In genomic region chr11:61222692-61223091, GRCh38 we compare ENCODE assay signal across 15 cellular contexts. TPM values are rescaled to one million over a fixed set of nuclear protein-coding genes. Genes with fewer than 3 reads are reported as not detected.
"Had no signal": no experiment of that assay in that cellular context is flagged by ENCODE, and none has a peak within 500 bp of the region (broad histone marks: within the 10 kb centered on the region; RNA-seq: fewer than 3 reads in every experiment).

No MANE protein-coding gene starts in this region.

RNA-seq across cellular contexts. Expression of gene PGA4, which starts 0.5 kb away (rescaled TPM):
- total RNA-seq: activated CD4-positive, alpha-beta memory T cell treated with anti-CD3 and anti-CD28 coated beads for 36 hours; activated CD4-positive, alpha-beta T cell treated with anti-CD3 and anti-CD28 coated beads for 36 hours; activated CD4-positive, alpha-beta T cell treated with anti-CD3 and anti-CD28 coated beads, Interleukin-2, amount 10 ng/mL, durations not matched to agents 24 days and 14 days; activated CD8-positive, alpha-beta memory T cell treated with anti-CD3 and anti-CD28 coated beads for 36 hours; activated CD8-positive, alpha-beta memory T cell treated with anti-CD3 and anti-CD28 coated beads, Interleukin-2, amount 10 ng/mL, durations not matched to agents 7 days and 5 days; activated CD8-positive, alpha-beta T cell treated with anti-CD3 and anti-CD28 coated beads, Interleukin-2, amount 10 ng/mL, durations not matched to agents 7 days and 5 days; activated naive CD4-positive, alpha-beta T cell treated with anti-CD3 and anti-CD28 coated beads for 36 hours; activated naive CD8-positive, alpha-beta T cell treated with anti-CD3 and anti-CD28 coated beads for 36 hours; activated T-helper 1 cell treated with anti-CD3 and anti-CD28 coated beads, Interleukin-12 subunit alpha, Interleukin-12 subunit beta, Interleukin-2, Interleukin-4 antibody, amounts not matched to agents 30 ng/mL and 10 ng/mL and 1 ng/mL, durations not matched to agents 14 hours and 24 hours and 36 hours; activated T-helper 2 cell treated with anti-CD3 and anti-CD28 coated beads, Interferon-gamma antibody, Interleukin-2, Interleukin-4, amounts not matched to agents 10 μg/mL and 5 μg/mL and 100 μg/mL, durations not matched to agents 14 hours and 24 hours and 36 hours; chondrocyte; dermis blood vessel endothelial cell; foreskin keratinocyte; T-helper 17 cell had no signal
- polyA plus RNA-seq: foreskin keratinocyte had no signal

RNA-seq across cellular contexts. Expression of gene PGA5, which starts 18.3 kb away (rescaled TPM):
- total RNA-seq: activated CD4-positive, alpha-beta memory T cell treated with anti-CD3 and anti-CD28 coated beads for 36 hours; activated CD4-positive, alpha-beta T cell treated with anti-CD3 and anti-CD28 coated beads for 36 hours; activated CD4-positive, alpha-beta T cell treated with anti-CD3 and anti-CD28 coated beads, Interleukin-2, amount 10 ng/mL, durations not matched to agents 24 days and 14 days; activated CD8-positive, alpha-beta memory T cell treated with anti-CD3 and anti-CD28 coated beads for 36 hours; activated CD8-positive, alpha-beta memory T cell treated with anti-CD3 and anti-CD28 coated beads, Interleukin-2, amount 10 ng/mL, durations not matched to agents 7 days and 5 days; activated CD8-positive, alpha-beta T cell treated with anti-CD3 and anti-CD28 coated beads, Interleukin-2, amount 10 ng/mL, durations not matched to agents 7 days and 5 days; activated naive CD4-positive, alpha-beta T cell treated with anti-CD3 and anti-CD28 coated beads for 36 hours; activated naive CD8-positive, alpha-beta T cell treated with anti-CD3 and anti-CD28 coated beads for 36 hours; activated T-helper 1 cell treated with anti-CD3 and anti-CD28 coated beads, Interleukin-12 subunit alpha, Interleukin-12 subunit beta, Interleukin-2, Interleukin-4 antibody, amounts not matched to agents 30 ng/mL and 10 ng/mL and 1 ng/mL, durations not matched to agents 14 hours and 24 hours and 36 hours; activated T-helper 2 cell treated with anti-CD3 and anti-CD28 coated beads, Interferon-gamma antibody, Interleukin-2, Interleukin-4, amounts not matched to agents 10 μg/mL and 5 μg/mL and 100 μg/mL, durations not matched to agents 14 hours and 24 hours and 36 hours; chondrocyte; dermis blood vessel endothelial cell; foreskin keratinocyte; gastrocnemius medialis; T-helper 17 cell had no signal
- polyA plus RNA-seq: foreskin keratinocyte had no signal

RNA-seq across cellular contexts. Expression of gene PGA3, which starts 19.4 kb away (rescaled TPM):
- total RNA-seq: activated CD4-positive, alpha-beta memory T cell treated with anti-CD3 and anti-CD28 coated beads for 36 hours; activated CD4-positive, alpha-beta T cell treated with anti-CD3 and anti-CD28 coated beads for 36 hours; activated CD4-positive, alpha-beta T cell treated with anti-CD3 and anti-CD28 coated beads, Interleukin-2, amount 10 ng/mL, durations not matched to agents 24 days and 14 days; activated CD8-positive, alpha-beta memory T cell treated with anti-CD3 and anti-CD28 coated beads for 36 hours; activated CD8-positive, alpha-beta memory T cell treated with anti-CD3 and anti-CD28 coated beads, Interleukin-2, amount 10 ng/mL, durations not matched to agents 7 days and 5 days; activated CD8-positive, alpha-beta T cell treated with anti-CD3 and anti-CD28 coated beads, Interleukin-2, amount 10 ng/mL, durations not matched to agents 7 days and 5 days; activated naive CD4-positive, alpha-beta T cell treated with anti-CD3 and anti-CD28 coated beads for 36 hours; activated naive CD8-positive, alpha-beta T cell treated with anti-CD3 and anti-CD28 coated beads for 36 hours; activated T-helper 1 cell treated with anti-CD3 and anti-CD28 coated beads, Interleukin-12 subunit alpha, Interleukin-12 subunit beta, Interleukin-2, Interleukin-4 antibody, amounts not matched to agents 30 ng/mL and 10 ng/mL and 1 ng/mL, durations not matched to agents 14 hours and 24 hours and 36 hours; activated T-helper 2 cell treated with anti-CD3 and anti-CD28 coated beads, Interferon-gamma antibody, Interleukin-2, Interleukin-4, amounts not matched to agents 10 μg/mL and 5 μg/mL and 100 μg/mL, durations not matched to agents 14 hours and 24 hours and 36 hours; chondrocyte; dermis blood vessel endothelial cell; foreskin keratinocyte; gastrocnemius medialis; T-helper 17 cell had no signal
- polyA plus RNA-seq: foreskin keratinocyte had no signal
